Comparison of ENCODE assay signal across 33 cellular contexts in genomic region chr17:63754046-63754445, GRCh38.
"Had no signal": no experiment of that assay in that cellular context is flagged by ENCODE, and none has a peak within 500 bp of the region (broad histone marks: within the 10 kb centered on the region; RNA-seq: fewer than 3 reads in every experiment).

No MANE protein-coding gene starts in this region.

- H3K4me1 Mint-ChIP-seq: endodermal cell had no signal

- H3K4me3 ChIP-seq: body of pancreas, cardiac muscle cell, coronary artery, dorsolateral prefrontal cortex, esophagus muscularis mucosa, gastrocnemius medialis, heart left ventricle had no signal

- H3K4me3 Mint-ChIP-seq: activated CD4-positive, alpha-beta memory T cell treated with anti-CD3 and anti-CD28 coated beads for 36 hours; activated CD4-positive, alpha-beta T cell treated with anti-CD3 and anti-CD28 coated beads for 36 hours; activated CD4-positive, alpha-beta T cell treated with anti-CD3 and anti-CD28 coated beads, Interleukin-2, amount 10 ng/mL, durations not matched to agents 24 days and 14 days; activated CD8-positive, alpha-beta memory T cell treated with anti-CD3 and anti-CD28 coated beads, Interleukin-2, amount 10 ng/mL, durations not matched to agents 7 days and 5 days; activated CD8-positive, alpha-beta T cell treated with anti-CD3 and anti-CD28 coated beads, Interleukin-2, amount 10 ng/mL, durations not matched to agents 7 days and 5 days; activated naive CD8-positive, alpha-beta T cell; activated T-helper 17 cell treated with anti-CD3 and anti-CD28 coated beads, Interleukin-2, amount 50 U/mL, for 72 hours; central memory CD8-positive, alpha-beta T cell; dendritic cell treated with granulocyte-macrophage colony-stimulating factor and Interleukin-4, amounts not matched to agents 40 ng/mL and 50 ng/mL, for 4 days; endodermal cell had no signal

- H3K27ac ChIP-seq: body of pancreas, cardiac muscle cell, coronary artery, esophagus muscularis mucosa, foreskin keratinocyte, heart left ventricle had no signal

- H3K9me3 Mint-ChIP-seq: activated CD4-positive, alpha-beta memory T cell treated with anti-CD3 and anti-CD28 coated beads for 36 hours; activated CD4-positive, alpha-beta T cell treated with anti-CD3 and anti-CD28 coated beads, Interleukin-2, amount 10 ng/mL, durations not matched to agents 24 days and 14 days; activated T-helper 17 cell treated with anti-CD3 and anti-CD28 coated beads, Interleukin-2, amount 50 U/mL, for 72 hours; central memory CD8-positive, alpha-beta T cell; dendritic cell treated with granulocyte-macrophage colony-stimulating factor and Interleukin-4, amounts not matched to agents 40 ng/mL and 50 ng/mL, for 4 days; endodermal cell had no signal

- H3K27me3 ChIP-seq: body of pancreas, cardiac muscle cell, dorsolateral prefrontal cortex, esophagus muscularis mucosa, foreskin keratinocyte, gastrocnemius medialis, heart left ventricle had no signal

- H3K27me3 Mint-ChIP-seq: activated CD4-positive, alpha-beta memory T cell treated with anti-CD3 and anti-CD28 coated beads for 36 hours; activated CD4-positive, alpha-beta T cell treated with anti-CD3 and anti-CD28 coated beads for 36 hours; activated CD4-positive, alpha-beta T cell treated with anti-CD3 and anti-CD28 coated beads, Interleukin-2, amount 10 ng/mL, durations not matched to agents 24 days and 14 days; activated CD8-positive, alpha-beta memory T cell treated with anti-CD3 and anti-CD28 coated beads, Interleukin-2, amount 10 ng/mL, durations not matched to agents 7 days and 5 days; activated naive CD8-positive, alpha-beta T cell; activated T-helper 17 cell treated with anti-CD3 and anti-CD28 coated beads, Interleukin-2, amount 50 U/mL, for 72 hours; central memory CD8-positive, alpha-beta T cell; dendritic cell treated with granulocyte-macrophage colony-stimulating factor and Interleukin-4, amounts not matched to agents 40 ng/mL and 50 ng/mL, for 4 days had no signal

- H3K4me1 ChIP-seq: esophagus muscularis mucosa, foreskin keratinocyte, gastrocnemius medialis had no signal

- DNase-seq: activated CD4-positive, alpha-beta memory T cell treated with anti-CD3 and anti-CD28 coated beads for 36 hours; activated CD4-positive, alpha-beta T cell treated with anti-CD3 and anti-CD28 coated beads for 36 hours; activated CD4-positive, alpha-beta T cell treated with anti-CD3 and anti-CD28 coated beads, Interleukin-2, amount 10 ng/mL, durations not matched to agents 24 days and 14 days; activated CD4-positive, CD25-positive, alpha-beta regulatory T cell; activated CD4-positive, CD25-positive, alpha-beta regulatory T cell treated with anti-CD3 and anti-CD28 coated beads, Interleukin-2, amount 50 U/mL, for 72 hours; activated CD8-positive, alpha-beta memory T cell treated with anti-CD3 and anti-CD28 coated beads, Interleukin-2, amount 10 ng/mL, durations not matched to agents 7 days and 5 days; activated CD8-positive, alpha-beta memory T cell treated with anti-CD3 and anti-CD28 coated beads, Interleukin-2, amount 50 U/mL, for 4 hours; activated effector memory CD4-positive, alpha-beta T cell treated with Interleukin-2 at 50 U/mL for 16 hours; activated gamma-delta T cell treated with Interleukin-2 at 50 U/mL for 16 hours; activated naive CD4-positive, alpha-beta T cell treated with anti-CD3 and anti-CD28 coated beads, Interleukin-2, amount 50 U/mL, for 16 hours; activated naive CD4-positive, alpha-beta T cell treated with Interleukin-2 at 50 U/mL for 16 hours; activated T-cell treated with anti-CD3 and anti-CD28 coated beads, Interleukin-2, amount 50 U/mL, for 1 hour; amygdala; aorta; body of pancreas; dorsolateral prefrontal cortex; effector memory CD4-positive, alpha-beta T cell; endodermal cell; erythroblast; gastrocnemius medialis; glutamatergic neuron; heart left ventricle; T-helper 1 cell; T-helper 2 cell had no signal

- H3K27ac Mint-ChIP-seq: activated CD4-positive, alpha-beta memory T cell treated with anti-CD3 and anti-CD28 coated beads for 36 hours; activated CD4-positive, alpha-beta T cell treated with anti-CD3 and anti-CD28 coated beads for 36 hours; activated CD4-positive, alpha-beta T cell treated with anti-CD3 and anti-CD28 coated beads, Interleukin-2, amount 10 ng/mL, durations not matched to agents 24 days and 14 days; activated CD8-positive, alpha-beta memory T cell treated with anti-CD3 and anti-CD28 coated beads, Interleukin-2, amount 10 ng/mL, durations not matched to agents 7 days and 5 days; activated CD8-positive, alpha-beta T cell treated with anti-CD3 and anti-CD28 coated beads, Interleukin-2, amount 10 ng/mL, durations not matched to agents 7 days and 5 days; dendritic cell treated with granulocyte-macrophage colony-stimulating factor and Interleukin-4, amounts not matched to agents 40 ng/mL and 50 ng/mL, for 4 days; endodermal cell had no signal

- ATAC-seq: activated CD8-positive, alpha-beta memory T cell treated with anti-CD3 and anti-CD28 coated beads, Interleukin-2, amount 10 ng/mL, durations not matched to agents 7 days and 5 days; activated CD8-positive, alpha-beta T cell treated with anti-CD3 and anti-CD28 coated beads, Interleukin-2, amount 10 ng/mL, durations not matched to agents 7 days and 5 days; activated T-helper 17 cell treated with anti-CD3 and anti-CD28 coated beads, Interleukin-2, amount 50 U/mL, for 72 hours; body of pancreas; foreskin keratinocyte; heart left ventricle had no signal

- H3K9me3 ChIP-seq: body of pancreas, esophagus muscularis mucosa, gastrocnemius medialis, heart left ventricle had no signal
